Comparison of ENCODE assay signal across 8 cellular contexts in genomic region chr5:43514816-43515677, GRCh38. TPM values are rescaled to one million over a fixed set of nuclear protein-coding genes. Genes with fewer than 3 reads are reported as not detected.
DNase-seq lines count a peak whose midpoint lies in the region; ATAC-seq and FAIRE-seq lines count a peak whose summit lies in the region.

Gene C5orf34, minus strand, starts transcription at chr5:43515148. Its CDS starts 5,809 bp downstream, at chr5:43509339.

- peak; percentile 99 for ATAC-seq in GM21390 (IDR thresholded peaks at IDR 0.05; ENCODE audit: unreplicated experiment)

- WGBS in mesodermal cell (ENCODE audit: insufficient coverage in 2 of 2), 2 experiments = 0 to 1% methylated on average over 22 to 27 of the region's 35 CpGs

- H3K36me3 ChIP-seq in mesodermal cell (ENCODE audit: control insufficient read depth, insufficient read depth, low read length) = peaks cover 7% of the 10 kb centered on the region

- in situ Hi-C loops in Caki2 (cut with HindIII; ENCODE audit: low pct_unique_long_range_greater_than_20kb, low sequenced_read_pairs) = no loop called here

- H3K4me3 ChIP-seq in mesodermal cell (ENCODE audit: extremely low read depth, insufficient read depth, low read length, poor library complexity, severe bottlenecking) = peak within 1 kb of the TSS; percentile 67

- DNase-seq in Caki2 (ENCODE audit: low read depth) (peak; percentile 94), HUDEP-2 (lab: John Stamatoyannopoulos, UW; ENCODE audit: unreplicated experiment in 76 of 76) (peak; percentile 13 to 97 (median 92)), NOMO-1 treated with dmso at 0.1 percent for 144 hours (lab: John Stamatoyannopoulos, UW; ENCODE audit: unreplicated experiment) (peak; percentile 99)
- DNase-seq in activated CD8-positive, alpha-beta memory T cell treated with anti-CD3 and anti-CD28 coated beads, Interleukin-2, amount 50 U/mL, for 1 hour (ENCODE audit: extremely low read depth) = peak; percentile 84
- peak; percentile 95 for DNase-seq in stimulated activated CD8-positive, alpha-beta memory T cell treated with anti-CD3 and anti-CD28 coated beads, Interleukin-15, amount 100 ng/mL, for 24 hours (ENCODE audit: low read depth)

- FAIRE-seq in endometrium (lab: Jason Lieb, UNC) = peak; percentile 86

- H3K4me1 ChIP-seq in mesodermal cell (ENCODE audit: control insufficient read depth, insufficient read depth, low read length, poor library complexity, severe bottlenecking) = peaks cover 3% of the 10 kb centered on the region

- H3K9me3 ChIP-seq in mesodermal cell (ENCODE audit: control insufficient read depth, low read length) = no peaks in the 10 kb centered on the region

- H3K27ac ChIP-seq in mesodermal cell (ENCODE audit: low read depth, low read length, severe bottlenecking) = peak within 1 kb of the TSS; percentile 99

RNA-seq across cellular contexts. Expression of gene C5orf34, which starts in this region (rescaled TPM):
- total RNA-seq in Caki2 (2014; rRNA removed; shearing (Covaris generic); ENCODE audit: low replicate concordance) = 12.3 and 21.5 TPM in 2 replicates
- polyA plus RNA-seq in mesodermal cell (2013, experiment 1 of 2) = 8.9 TPM
- 7.9 TPM for polyA plus RNA-seq in mesodermal cell (2013, experiment 2 of 2)

Comparison
In these comparisons a context has a peak if more than half of its experiments do, and no peak if none do; other contexts are left out.
1. Peak in every context shown above with its lines: DNase-seq, ATAC-seq, H3K4me3 ChIP-seq and H3K27ac ChIP-seq.